ENCODE assay signal across 15 cellular contexts in genomic region chr5:175254155-175254554, GRCh38.
DNase-seq lines count a peak whose midpoint lies in the region; ATAC-seq and TF ChIP-seq lines count a peak whose summit lies in the region.
"Had no signal": no experiment of that assay in that cellular context is flagged by ENCODE, and none has a peak within 500 bp of the region (broad histone marks: within the 10 kb centered on the region; RNA-seq: fewer than 3 reads in every experiment).

No MANE protein-coding gene starts in this region.

- H3K4me3 ChIP-seq in left lung (no peak overlapping the region), tibial artery (no peak overlapping the region)

- H3K9me3 ChIP-seq in left lung, result no peaks in the 10 kb centered on the region
- H3K9me3 ChIP-seq in tibial artery, result no peaks in the 10 kb centered on the region
- H3K9me3 ChIP-seq: Caco-2 had no signal

- H3K36me3 ChIP-seq in left lung, result no peaks in the 10 kb centered on the region
- no peaks in the 10 kb centered on the region for H3K36me3 ChIP-seq in tibial artery

- no peak for TF ChIP-seq CTCF in left lung (IDR thresholded peaks at IDR 0.05)
- no peak for TF ChIP-seq CTCF in tibial artery (IDR thresholded peaks at IDR 0.05)

- ATAC-seq in left lung (peak; percentile 56), GM18502 (IDR thresholded peaks at IDR 0.05; ENCODE audit: poor library complexity, unreplicated experiment) (no peak)
- ATAC-seq: Panc1 had no signal

- intact Hi-C loops in left lung (cut with DNase I) (no loop called here), tibial artery (cut with DNase I; ENCODE audit: low total_unique reads) (no loop called here)

- H3K4me1 ChIP-seq in left lung, result peaks cover 0 to 2% of the 10 kb centered on the region in 2 donors
- H3K4me1 ChIP-seq in tibial artery, result peaks cover 0 to 33% (median 16%) of the 10 kb centered on the region in 4 donors
- H3K4me1 ChIP-seq: parathyroid adenoma had no signal

- no peaks in the 10 kb centered on the region for H3K27me3 ChIP-seq in left lung
- H3K27me3 ChIP-seq in tibial artery, result no peaks in the 10 kb centered on the region

- peak; percentile 69 for DNase-seq in M059J (ENCODE audit: low read depth)
- no peak for DNase-seq in left lung
- DNase-seq in tibial artery, result no peak
- DNase-seq in stimulated activated CD4-positive, alpha-beta T cell treated with anti-CD3 and anti-CD28 coated beads, Interleukin-4, amount 100 ng/mL, for 4 hours, result no peak
- no peak for DNase-seq in NCI-H2196 treated with DMSO at 0.1 percent for 48 hours (lab: John Stamatoyannopoulos, UW; ENCODE audit: unreplicated experiment)
- DNase-seq: activated CD4-positive, alpha-beta T cell treated with anti-CD3 and anti-CD28 coated beads, Interleukin-2, amount 50 U/mL, for 4 hours; activated gamma-delta T cell treated with Interleukin-2 at 50 U/mL for 16 hours; Caco-2; HCEC 1CT; NCI-H1048; stimulated activated CD4-positive, alpha-beta T cell treated with anti-CD3 and anti-CD28 coated beads, Interleukin-2, amount 100 ng/mL, for 48 hours had no signal

- peak overlapping the region; percentile 81 for H3K27ac ChIP-seq in cingulate gyrus (ENCODE audit: low read depth, low read length)
- H3K27ac ChIP-seq in left lung, result peak overlapping the region in 1 of 2 donors; percentile 59
- peak overlapping the region; percentile 38 to 43 for H3K27ac ChIP-seq in tibial artery
- H3K27ac ChIP-seq: parathyroid adenoma had no signal
